ENCODE assay signal across 9 cellular contexts in the genomic region with DNA sequence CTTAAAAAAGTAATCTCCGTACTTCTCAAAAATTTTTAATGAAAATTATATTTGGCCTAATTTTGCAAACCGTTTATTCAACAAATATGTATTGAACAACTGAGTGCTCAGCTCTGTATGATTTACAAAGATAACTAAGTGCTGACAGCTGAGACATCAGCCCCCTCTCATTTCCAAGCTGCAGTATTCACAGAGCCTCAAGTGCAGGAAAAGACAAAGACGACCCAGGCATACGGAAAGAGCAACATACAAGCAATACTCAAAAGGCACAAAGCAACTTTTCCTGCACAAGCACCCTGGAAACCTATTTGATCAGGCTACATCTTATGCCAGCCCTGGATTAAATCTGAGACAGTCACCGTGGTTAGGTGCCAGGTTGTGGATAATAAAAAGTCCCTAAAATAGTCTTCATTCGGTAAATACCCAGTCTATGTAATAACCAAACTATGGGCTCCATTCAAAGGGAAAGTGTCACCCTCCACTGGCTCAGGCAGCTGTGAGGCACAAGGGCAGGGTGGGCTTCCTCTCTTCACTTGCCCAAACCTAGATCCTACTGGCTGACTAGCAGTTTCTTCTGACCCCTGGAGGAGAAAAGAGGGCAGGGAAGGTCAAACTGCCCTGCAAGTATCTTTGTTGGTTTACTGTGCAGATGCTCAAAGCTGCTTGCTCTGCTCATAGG.
DNase-seq lines count a peak whose midpoint lies in the region; ATAC-seq and TF ChIP-seq lines count a peak whose summit lies in the region.
"Had no signal": no experiment of that assay in that cellular context is flagged by ENCODE, and none has a peak within 500 bp of the region (broad histone marks: within the 10 kb centered on the region; RNA-seq: fewer than 3 reads in every experiment).

No MANE protein-coding gene starts in this region.

- no peak for TF ChIP-seq CTCF in nephron (IDR thresholded peaks at IDR 0.05; ENCODE audit: unreplicated experiment in 3 of 3)

- peak overlapping the region; percentile 40 to 70 (median 67) for H3K27ac Mint-ChIP-seq in nephron
- H3K27ac Mint-ChIP-seq in activated CD8-positive, alpha-beta memory T cell treated with anti-CD3 and anti-CD28 coated beads, Interleukin-2, amount 10 ng/mL, durations not matched to agents 7 days and 5 days, result no peak overlapping the region

- H3K9me3 Mint-ChIP-seq in nephron, result no peaks in the 10 kb centered on the region
- no peaks in the 10 kb centered on the region for H3K9me3 Mint-ChIP-seq in activated CD8-positive, alpha-beta memory T cell treated with anti-CD3 and anti-CD28 coated beads, Interleukin-2, amount 10 ng/mL, durations not matched to agents 7 days and 5 days (ENCODE audit: low read depth)

- no peaks in the 10 kb centered on the region for H3K36me3 Mint-ChIP-seq in nephron (ENCODE audit: low read depth)
- no peaks in the 10 kb centered on the region for H3K36me3 Mint-ChIP-seq in activated CD8-positive, alpha-beta memory T cell treated with anti-CD3 and anti-CD28 coated beads, Interleukin-2, amount 10 ng/mL, durations not matched to agents 7 days and 5 days

- no peak for DNase-seq in NK-92 treated with Interleukin-12 subunit alpha and Interleukin-12 subunit beta, amount 100 ng/mL, for 24 hours (lab: John Stamatoyannopoulos, UW)
- no peak for DNase-seq in activated CD8-positive, alpha-beta memory T cell treated with anti-CD3 and anti-CD28 coated beads, Interleukin-2, amount 10 ng/mL, durations not matched to agents 7 days and 5 days
- no peak for DNase-seq in left lobe of liver (ENCODE audit: low spot score)
- no peak for DNase-seq in activated T-cell treated with anti-CD3 and anti-CD28 coated beads, Interleukin-2, amount 50 U/mL, for 1 hour
- DNase-seq: NCI-H510A had no signal

- H3K4me3 Mint-ChIP-seq in nephron, result peak overlapping the region in 1 of 3 experiments; percentile 7
- no peak overlapping the region for H3K4me3 Mint-ChIP-seq in activated CD8-positive, alpha-beta memory T cell treated with anti-CD3 and anti-CD28 coated beads, Interleukin-2, amount 10 ng/mL, durations not matched to agents 7 days and 5 days

- no peaks in the 10 kb centered on the region for H3K27me3 Mint-ChIP-seq in nephron (ENCODE audit: low read depth)
- H3K27me3 Mint-ChIP-seq in activated CD8-positive, alpha-beta memory T cell treated with anti-CD3 and anti-CD28 coated beads, Interleukin-2, amount 10 ng/mL, durations not matched to agents 7 days and 5 days, result peaks cover 16% of the 10 kb centered on the region

- H3K4me1 Mint-ChIP-seq in nephron, result peaks cover 56% of the 10 kb centered on the region
- H3K4me1 Mint-ChIP-seq in activated CD8-positive, alpha-beta memory T cell treated with anti-CD3 and anti-CD28 coated beads, Interleukin-2, amount 10 ng/mL, durations not matched to agents 7 days and 5 days, result peaks cover 6% of the 10 kb centered on the region

- peak; percentile 90 for ATAC-seq in GM18508 (IDR thresholded peaks at IDR 0.05; ENCODE audit: insufficient read depth, unreplicated experiment)
- ATAC-seq in GM21529 (IDR thresholded peaks at IDR 0.05; ENCODE audit: unreplicated experiment), result peak; percentile 69
- peak; percentile 43 for ATAC-seq in HG03521 (IDR thresholded peaks at IDR 0.05; ENCODE audit: unreplicated experiment)
- no peak for ATAC-seq in activated CD8-positive, alpha-beta memory T cell treated with anti-CD3 and anti-CD28 coated beads, Interleukin-2, amount 10 ng/mL, durations not matched to agents 7 days and 5 days
- ATAC-seq in left lobe of liver, result no peak

- CTCF ChIA-PET in activated CD8-positive, alpha-beta memory T cell treated with anti-CD3 and anti-CD28 coated beads, Interleukin-2, amount 10 ng/mL, durations not matched to agents 7 days and 5 days (lab: Charles Lee), result no interaction called here

Comparison
In these comparisons a context has a peak if more than half of its experiments do, and no peak if none do; other contexts are left out.
1. ATAC-seq: peak in GM18508 (single experiment), GM21529 (single experiment) and HG03521 (single experiment); none in activated CD8-positive, alpha-beta memory T cell treated with anti-CD3 and anti-CD28 coated beads, Interleukin-2, amount 10 ng/mL, durations not matched to agents 7 days and 5 days (single experiment) and left lobe of liver (single experiment).